8 cellular contexts compared by ENCODE assay signal in the genomic region with DNA sequence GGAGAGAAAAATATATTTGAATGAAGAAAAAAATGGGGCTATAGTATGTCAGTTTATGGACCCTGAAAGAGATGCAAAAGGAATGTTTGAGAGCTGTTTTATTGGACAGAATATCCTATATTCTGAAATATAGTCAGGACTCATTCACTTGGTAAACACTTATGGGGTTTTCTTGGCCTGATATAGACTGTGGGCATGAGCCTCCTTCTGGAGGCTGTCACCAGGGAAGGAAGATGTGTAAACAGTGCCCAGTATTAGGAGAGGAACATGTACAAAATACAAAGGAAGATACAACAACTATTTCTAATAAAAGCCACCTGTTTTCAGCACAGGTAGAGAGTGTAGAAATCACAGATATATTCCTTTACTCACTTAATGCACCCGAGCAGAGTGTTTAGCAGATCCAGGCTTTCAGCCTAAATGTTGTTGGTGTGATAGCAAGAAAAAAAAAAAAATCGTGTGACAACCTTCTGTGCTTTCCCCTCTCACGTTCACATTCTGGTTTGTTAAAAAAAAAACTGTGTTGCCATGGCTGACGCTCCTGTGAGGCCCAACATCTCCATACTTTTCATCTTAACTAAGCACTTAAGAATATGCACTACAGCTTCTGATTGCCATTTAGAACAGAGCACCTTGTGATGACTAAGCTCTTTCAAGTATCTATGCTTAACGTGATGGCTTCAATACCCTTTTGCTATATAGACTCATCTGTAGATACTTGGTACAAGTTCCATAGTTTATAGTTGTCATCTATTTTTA.
DNase-seq lines count a peak whose midpoint lies in the region; ATAC-seq and TF ChIP-seq lines count a peak whose summit lies in the region.

No MANE protein-coding gene starts in this region.

- intact Hi-C loops in tibial artery (cut with DNase I; ENCODE audit: low total_unique reads) = loop anchor here (10.0 kb wide), 1 partner anchor 138 kb away; a partner anchor contains a TSS

- peak overlapping the region; percentile 55 for H3K27ac Mint-ChIP-seq in activated CD8-positive, alpha-beta memory T cell treated with anti-CD3 and anti-CD28 coated beads, Interleukin-2, amount 10 ng/mL, durations not matched to agents 7 days and 5 days
- H3K27ac Mint-ChIP-seq in T-helper 2 cell treated with Interferon-gamma antibody and Interleukin-4, amounts not matched to agents 5 μg/mL and 100 μg/mL, for 36 hours = peak overlapping the region; percentile 51
- H3K27ac Mint-ChIP-seq in immature natural killer cell = peak overlapping the region; percentile 68 to 89 (median 79)

- no peak overlapping the region for H3K4me3 Mint-ChIP-seq in activated CD8-positive, alpha-beta memory T cell treated with anti-CD3 and anti-CD28 coated beads, Interleukin-2, amount 10 ng/mL, durations not matched to agents 7 days and 5 days
- H3K4me3 Mint-ChIP-seq in T-helper 2 cell treated with Interferon-gamma antibody and Interleukin-4, amounts not matched to agents 5 μg/mL and 100 μg/mL, for 36 hours = no peak overlapping the region
- H3K4me3 Mint-ChIP-seq in immature natural killer cell = peak overlapping the region; percentile 33 to 64 (median 62)

- no peak overlapping the region for H3K4me3 ChIP-seq in tibial artery

- DNase-seq in activated CD8-positive, alpha-beta memory T cell treated with anti-CD3 and anti-CD28 coated beads, Interleukin-2, amount 10 ng/mL, durations not matched to agents 7 days and 5 days = no peak
- no peak for DNase-seq in activated CD8-positive, alpha-beta memory T cell treated with anti-CD3 and anti-CD28 coated beads, Interleukin-2, amount 50 U/mL, for 4 hours
- no peak for DNase-seq in T-helper 2 cell treated with Interferon-gamma antibody and Interleukin-4, amounts not matched to agents 5 μg/mL and 100 μg/mL, for 36 hours (ENCODE audit: low spot score)
- peak; percentile 41 to 47 (median 47) for DNase-seq in immature natural killer cell
- no peak for DNase-seq in tibial artery
- DNase-seq in hippocampal formation (lab: John Stamatoyannopoulos, UW) = no peak
- no peak for DNase-seq in left lobe of liver (ENCODE audit: low spot score)

- H3K27ac ChIP-seq in tibial artery = peak overlapping the region; percentile 86 to 87

- H3K9me3 Mint-ChIP-seq in activated CD8-positive, alpha-beta memory T cell treated with anti-CD3 and anti-CD28 coated beads, Interleukin-2, amount 10 ng/mL, durations not matched to agents 7 days and 5 days (ENCODE audit: low read depth) = no peaks in the 10 kb centered on the region
- no peaks in the 10 kb centered on the region for H3K9me3 Mint-ChIP-seq in T-helper 2 cell treated with Interferon-gamma antibody and Interleukin-4, amounts not matched to agents 5 μg/mL and 100 μg/mL, for 36 hours
- no peaks in the 10 kb centered on the region for H3K9me3 Mint-ChIP-seq in immature natural killer cell

- H3K36me3 Mint-ChIP-seq in activated CD8-positive, alpha-beta memory T cell treated with anti-CD3 and anti-CD28 coated beads, Interleukin-2, amount 10 ng/mL, durations not matched to agents 7 days and 5 days = peaks cover 46% of the 10 kb centered on the region
- H3K36me3 Mint-ChIP-seq in T-helper 2 cell treated with Interferon-gamma antibody and Interleukin-4, amounts not matched to agents 5 μg/mL and 100 μg/mL, for 36 hours (ENCODE audit: low read depth) = peaks cover 36% of the 10 kb centered on the region
- H3K36me3 Mint-ChIP-seq in immature natural killer cell = peaks cover 0 to 4% (median 4%) of the 10 kb centered on the region in 3 donors

- no peaks in the 10 kb centered on the region for H3K27me3 Mint-ChIP-seq in activated CD8-positive, alpha-beta memory T cell treated with anti-CD3 and anti-CD28 coated beads, Interleukin-2, amount 10 ng/mL, durations not matched to agents 7 days and 5 days
- H3K27me3 Mint-ChIP-seq in T-helper 2 cell treated with Interferon-gamma antibody and Interleukin-4, amounts not matched to agents 5 μg/mL and 100 μg/mL, for 36 hours (ENCODE audit: low read depth) = no peaks in the 10 kb centered on the region
- H3K27me3 Mint-ChIP-seq in immature natural killer cell (ENCODE audit: low read depth in 3 of 3) = peaks cover 0 to 2% (median 0%) of the 10 kb centered on the region in 3 donors

- CTCF ChIA-PET in activated CD8-positive, alpha-beta memory T cell treated with anti-CD3 and anti-CD28 coated beads, Interleukin-2, amount 10 ng/mL, durations not matched to agents 7 days and 5 days (lab: Charles Lee) = interaction anchor here (1.0 kb wide), 1 partner anchor 9 kb away, joined by 4 read pairs; no protein-coding TSS in a partner anchor

- peaks cover 3 to 92% (median 70%) of the 10 kb centered on the region in 4 donors for H3K4me1 ChIP-seq in tibial artery

- H3K36me3 ChIP-seq in tibial artery = no peaks in the 10 kb centered on the region

- ATAC-seq in activated CD8-positive, alpha-beta memory T cell treated with anti-CD3 and anti-CD28 coated beads, Interleukin-2, amount 10 ng/mL, durations not matched to agents 7 days and 5 days = peak; percentile 59
- ATAC-seq in HG03521 (IDR thresholded peaks at IDR 0.05; ENCODE audit: unreplicated experiment) (no peak), left lobe of liver (no peak)

- H3K9me3 ChIP-seq in tibial artery = no peaks in the 10 kb centered on the region

- no peak for TF ChIP-seq CTCF in tibial artery (IDR thresholded peaks at IDR 0.05)

- H3K4me1 Mint-ChIP-seq in activated CD8-positive, alpha-beta memory T cell treated with anti-CD3 and anti-CD28 coated beads, Interleukin-2, amount 10 ng/mL, durations not matched to agents 7 days and 5 days = peaks cover 66% of the 10 kb centered on the region
- H3K4me1 Mint-ChIP-seq in T-helper 2 cell treated with Interferon-gamma antibody and Interleukin-4, amounts not matched to agents 5 μg/mL and 100 μg/mL, for 36 hours (ENCODE audit: low read depth) = peaks cover 41% of the 10 kb centered on the region
- peaks cover 91 to 99% of the 10 kb centered on the region in 2 donors for H3K4me1 Mint-ChIP-seq in immature natural killer cell

- no peaks in the 10 kb centered on the region for H3K27me3 ChIP-seq in tibial artery

Comparison
In these comparisons a context has a peak if more than half of its experiments do, and no peak if none do; other contexts are left out.
1. DNase-seq: peak in immature natural killer cell (3 of 3); none in activated CD8-positive, alpha-beta memory T cell treated with anti-CD3 and anti-CD28 coated beads, Interleukin-2, amount 10 ng/mL, durations not matched to agents 7 days and 5 days (single experiment), activated CD8-positive, alpha-beta memory T cell treated with anti-CD3 and anti-CD28 coated beads, Interleukin-2, amount 50 U/mL, for 4 hours (single experiment), T-helper 2 cell treated with Interferon-gamma antibody and Interleukin-4, amounts not matched to agents 5 μg/mL and 100 μg/mL, for 36 hours (single experiment), tibial artery (0 of 2), hippocampal formation (0 of 2) and left lobe of liver (single experiment).
2. H3K4me3 Mint-ChIP-seq: peak in immature natural killer cell (5 of 5); none in activated CD8-positive, alpha-beta memory T cell treated with anti-CD3 and anti-CD28 coated beads, Interleukin-2, amount 10 ng/mL, durations not matched to agents 7 days and 5 days (single experiment) and T-helper 2 cell treated with Interferon-gamma antibody and Interleukin-4, amounts not matched to agents 5 μg/mL and 100 μg/mL, for 36 hours (single experiment).
3. Peak in every context shown above with its lines, with median percentiles within 50 percentile points of each other: H3K27ac Mint-ChIP-seq.